ENCODE assay signal across 21 cellular contexts in the genomic region with DNA sequence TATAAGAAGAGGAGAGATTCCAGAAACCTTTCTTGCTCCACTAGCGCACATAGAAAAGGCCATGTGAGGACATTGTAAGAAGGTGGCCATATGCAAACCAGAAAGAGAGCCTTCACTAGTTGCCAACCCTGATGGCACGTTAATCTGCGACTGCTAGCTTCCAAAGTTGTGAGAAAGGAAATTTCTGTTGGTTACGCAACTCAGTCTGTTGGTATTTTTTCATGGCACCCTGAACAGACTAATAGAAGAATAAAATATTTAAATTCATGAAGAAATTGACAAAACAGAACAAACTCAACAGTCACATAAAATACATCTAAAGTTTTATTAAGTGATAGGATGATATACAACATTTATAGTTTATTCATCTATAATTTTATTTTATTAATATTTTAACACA.
"Had no signal": no experiment of that assay in that cellular context is flagged by ENCODE, and none has a peak within 500 bp of the region (broad histone marks: within the 10 kb centered on the region; RNA-seq: fewer than 3 reads in every experiment).

No MANE protein-coding gene starts in this region.

- H3K4me1 ChIP-seq: colonic mucosa, esophagus muscularis mucosa, gastrocnemius medialis, heart right ventricle, left lung, lower lobe of right lung had no signal

- DNase-seq: colonic mucosa; cortex of kidney; effector CD8-positive, alpha-beta T cell; effector memory CD8-positive, alpha-beta T cell; endodermal cell; foreskin fibroblast; foreskin melanocyte; gastrocnemius medialis; glutamatergic neuron; head of caudate nucleus; heart right ventricle; hippocampal formation; left cardiac atrium; left lung; left ventricle myocardium superior; lower lobe of right lung; mesenchymal stem cell; mucosa of descending colon; naive B cell had no signal

- H3K27me3 ChIP-seq: colonic mucosa, esophagus muscularis mucosa, gastrocnemius medialis, heart right ventricle, left lung had no signal

- H3K4me3 ChIP-seq: colonic mucosa, esophagus muscularis mucosa, gastrocnemius medialis, heart right ventricle, left lung, lower lobe of right lung, mucosa of descending colon had no signal

- ATAC-seq: effector memory CD8-positive, alpha-beta T cell; gastrocnemius medialis; heart right ventricle; left cardiac atrium; left lung; left ventricle myocardium superior; lower lobe of right lung; mucosa of descending colon had no signal

- H3K27ac ChIP-seq: colonic mucosa, epithelial cell of prostate, esophagus muscularis mucosa, gastrocnemius medialis, heart right ventricle, left lung, lower lobe of right lung had no signal

- H3K9me3 ChIP-seq: colonic mucosa, esophagus muscularis mucosa, gastrocnemius medialis, lower lobe of right lung, mucosa of descending colon had no signal

- H3K36me3 ChIP-seq: colonic mucosa, esophagus muscularis mucosa, gastrocnemius medialis, heart right ventricle, left lung, lower lobe of right lung had no signal
